Comparison of ENCODE assay signal across 2 cellular contexts in the genomic region with DNA sequence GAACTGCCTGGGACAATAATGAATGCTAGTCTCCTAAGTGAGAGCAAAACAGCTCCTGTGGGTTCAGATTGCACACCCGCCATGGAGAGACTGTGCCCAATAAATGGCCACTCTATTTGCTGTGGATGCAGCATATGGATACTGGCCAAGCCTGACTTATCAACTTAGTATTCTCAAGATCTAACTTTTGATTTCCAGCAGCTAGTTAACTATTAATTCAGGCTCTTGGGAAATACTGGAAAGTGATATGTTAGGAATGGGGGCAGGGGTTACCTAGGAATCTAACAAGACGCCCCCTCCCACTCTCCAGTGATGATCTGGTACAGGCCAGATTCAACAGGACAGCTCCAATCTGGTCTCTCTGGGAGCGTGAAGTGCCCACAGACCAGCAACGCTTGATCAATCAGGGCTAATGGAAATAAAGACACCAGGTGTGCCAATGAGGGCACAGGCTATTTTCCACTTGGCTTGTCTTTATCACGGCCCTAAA.
TF ChIP-seq lines count a peak whose summit lies in the region.

No MANE protein-coding gene starts in this region.

TF ChIP-seq in IMR-90, 13 proteins besides CTCF, POLR2A, EP300 and RAD21:
- TF ChIP-seq NFE2L2 (IDR thresholded peaks at IDR 0.05; ENCODE audit: low read depth, low read length) (no peak), MXI1 (IDR thresholded peaks at IDR 0.05; ENCODE audit: borderline replicate concordance, low read depth, low read length) (no peak), SMC3 (IDR thresholded peaks at IDR 0.05; ENCODE audit: low read depth, low read length) (no peak), MAFK (IDR thresholded peaks at IDR 0.05; ENCODE audit: low read depth, low read length) (no peak), RCOR1 (IDR thresholded peaks at IDR 0.05; ENCODE audit: insufficient replicate concordance, low read length) (no peak), CEBPB (IDR thresholded peaks at IDR 0.05; ENCODE audit: low read depth, low read length) (no peak), MAZ (IDR thresholded peaks at IDR 0.05; ENCODE audit: borderline replicate concordance, low read depth, low read length) (no peak), RFX5 (IDR thresholded peaks at IDR 0.05; ENCODE audit: low read depth, low read length) (no peak), FOS (IDR thresholded peaks at IDR 0.05; ENCODE audit: low read depth, low read length) (no peak), CHD1 (IDR thresholded peaks at IDR 0.05; ENCODE audit: low read depth, low read length) (no peak), BHLHE40 (IDR thresholded peaks at IDR 0.05; ENCODE audit: low read depth, low read length) (no peak)
- TF ChIP-seq, protein P1, sequence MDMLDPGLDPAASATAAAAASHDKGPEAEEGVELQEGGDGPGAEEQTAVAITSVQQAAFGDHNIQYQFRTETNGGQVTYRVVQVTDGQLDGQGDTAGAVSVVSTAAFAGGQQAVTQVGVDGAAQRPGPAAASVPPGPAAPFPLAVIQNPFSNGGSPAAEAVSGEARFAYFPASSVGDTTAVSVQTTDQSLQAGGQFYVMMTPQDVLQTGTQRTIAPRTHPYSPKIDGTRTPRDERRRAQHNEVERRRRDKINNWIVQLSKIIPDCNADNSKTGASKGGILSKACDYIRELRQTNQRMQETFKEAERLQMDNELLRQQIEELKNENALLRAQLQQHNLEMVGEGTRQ (IDR thresholded peaks at IDR 0.05; ENCODE audit: low read depth, low read length) = no peak
- TF ChIP-seq, protein P2, sequence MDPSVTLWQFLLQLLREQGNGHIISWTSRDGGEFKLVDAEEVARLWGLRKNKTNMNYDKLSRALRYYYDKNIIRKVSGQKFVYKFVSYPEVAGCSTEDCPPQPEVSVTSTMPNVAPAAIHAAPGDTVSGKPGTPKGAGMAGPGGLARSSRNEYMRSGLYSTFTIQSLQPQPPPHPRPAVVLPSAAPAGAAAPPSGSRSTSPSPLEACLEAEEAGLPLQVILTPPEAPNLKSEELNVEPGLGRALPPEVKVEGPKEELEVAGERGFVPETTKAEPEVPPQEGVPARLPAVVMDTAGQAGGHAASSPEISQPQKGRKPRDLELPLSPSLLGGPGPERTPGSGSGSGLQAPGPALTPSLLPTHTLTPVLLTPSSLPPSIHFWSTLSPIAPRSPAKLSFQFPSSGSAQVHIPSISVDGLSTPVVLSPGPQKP (IDR thresholded peaks at IDR 0.05; ENCODE audit: borderline replicate concordance, low read depth, low read length) = no peak

TF ChIP-seq in endothelial cell of umbilical vein, 7 proteins besides CTCF, POLR2A, EP300 and RAD21:
- TF ChIP-seq EZH2 (IDR thresholded peaks at IDR 0.05; ENCODE audit: borderline replicate concordance, low read depth, low read length, severe bottlenecking) (no peak), JUN (IDR thresholded peaks at IDR 0.05; ENCODE audit: borderline replicate concordance, insufficient read depth, insufficient read length, low read depth) (no peak), MYC (IDR thresholded peaks at IDR 0.05; ENCODE audit: low read depth, low read length) (no peak), GATA2 (IDR thresholded peaks at IDR 0.05; ENCODE audit: insufficient read depth, insufficient read length, low read depth, low read length) (no peak), FOS (IDR thresholded peaks at IDR 0.05; ENCODE audit: borderline replicate concordance, insufficient read depth, low read length) (no peak), POLR2AphosphoS5 (IDR thresholded peaks at IDR 0.05; ENCODE audit: insufficient read depth, low read depth, low read length) (no peak)
- TF ChIP-seq, protein P3, sequence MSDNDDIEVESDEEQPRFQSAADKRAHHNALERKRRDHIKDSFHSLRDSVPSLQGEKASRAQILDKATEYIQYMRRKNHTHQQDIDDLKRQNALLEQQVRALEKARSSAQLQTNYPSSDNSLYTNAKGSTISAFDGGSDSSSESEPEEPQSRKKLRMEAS (IDR thresholded peaks at IDR 0.05; ENCODE audit: insufficient read depth, insufficient read length) = no peak
TF ChIP-seq in endothelial cell of umbilical vein: peak in this region for 0.
